ENCODE assay signal across 1 cellular context in the genomic region with DNA sequence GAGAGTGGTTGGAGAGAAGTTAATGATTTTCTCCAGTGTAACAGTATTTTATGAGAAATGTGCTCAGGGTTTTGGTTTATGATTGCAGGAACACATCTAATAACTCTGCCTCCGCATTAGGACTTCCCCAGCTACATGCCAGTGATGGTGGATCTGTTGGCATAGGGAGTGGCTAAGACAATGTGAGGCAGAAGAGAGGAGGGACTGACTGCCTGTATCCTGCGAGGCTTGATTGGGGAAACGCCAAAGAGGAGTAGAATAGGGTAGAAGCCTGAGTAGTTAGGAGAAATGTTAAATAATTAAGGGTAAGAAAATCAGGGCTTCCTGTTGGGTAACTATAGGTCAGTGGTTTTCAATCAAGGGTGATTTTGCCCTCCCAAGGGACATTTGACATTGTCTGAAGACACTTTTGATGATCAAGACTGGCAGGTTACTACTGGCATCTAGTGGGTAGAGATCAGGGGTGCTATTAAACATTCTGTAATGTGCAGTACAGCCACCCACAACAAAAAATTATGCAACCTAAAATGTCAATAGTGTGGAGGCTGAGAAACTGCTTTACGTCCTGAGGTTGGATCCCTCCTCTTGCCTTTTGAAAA.
TF ChIP-seq lines count a peak whose summit lies in the region.

No MANE protein-coding gene starts in this region.

TF ChIP-seq in IMR-90, 13 proteins besides CTCF, POLR2A, EP300 and RAD21 (continued from another document):
- TF ChIP-seq, protein P1, sequence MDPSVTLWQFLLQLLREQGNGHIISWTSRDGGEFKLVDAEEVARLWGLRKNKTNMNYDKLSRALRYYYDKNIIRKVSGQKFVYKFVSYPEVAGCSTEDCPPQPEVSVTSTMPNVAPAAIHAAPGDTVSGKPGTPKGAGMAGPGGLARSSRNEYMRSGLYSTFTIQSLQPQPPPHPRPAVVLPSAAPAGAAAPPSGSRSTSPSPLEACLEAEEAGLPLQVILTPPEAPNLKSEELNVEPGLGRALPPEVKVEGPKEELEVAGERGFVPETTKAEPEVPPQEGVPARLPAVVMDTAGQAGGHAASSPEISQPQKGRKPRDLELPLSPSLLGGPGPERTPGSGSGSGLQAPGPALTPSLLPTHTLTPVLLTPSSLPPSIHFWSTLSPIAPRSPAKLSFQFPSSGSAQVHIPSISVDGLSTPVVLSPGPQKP (IDR thresholded peaks at IDR 0.05; ENCODE audit: borderline replicate concordance, low read depth, low read length) = no peak
- TF ChIP-seq MAFK (IDR thresholded peaks at IDR 0.05; ENCODE audit: low read depth, low read length) (no peak), NFE2L2 (IDR thresholded peaks at IDR 0.05; ENCODE audit: low read depth, low read length) (no peak)
TF ChIP-seq in IMR-90: peak in this region for 0.
